ENCODE assay signal across 9 cellular contexts in the genomic region with DNA sequence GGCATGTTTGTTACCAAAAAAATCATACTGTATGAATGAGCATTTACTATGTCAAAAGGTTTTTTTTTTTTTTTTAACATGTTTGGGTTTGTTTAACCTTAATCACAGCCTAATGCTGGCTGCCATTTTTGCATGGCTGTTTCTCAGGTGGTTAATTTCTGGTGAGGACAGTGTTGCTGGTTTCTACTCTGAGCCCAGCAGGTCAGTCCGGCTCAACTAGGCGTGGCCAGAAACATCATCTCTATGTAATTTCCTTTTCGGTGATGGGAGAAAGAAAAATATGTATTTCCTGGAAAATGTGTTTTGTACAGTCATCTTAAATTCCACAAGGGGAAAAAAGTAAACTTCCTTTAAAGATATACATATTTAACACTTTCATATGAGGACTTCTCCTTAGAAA. TPM values are rescaled to one million over a fixed set of nuclear protein-coding genes. Genes with fewer than 3 reads are reported as not detected.
A peak's percentile ranks its signal among the peaks of the same experiment; 100 is the strongest.
DNase-seq lines count a peak whose midpoint lies in the region; ATAC-seq and TF ChIP-seq lines count a peak whose summit lies in the region.
"Had no signal": no experiment of that assay in that cellular context is flagged by ENCODE, and none has a peak within 500 bp of the region (broad histone marks: within the 10 kb centered on the region; RNA-seq: fewer than 3 reads in every experiment).

No MANE protein-coding gene starts in this region.

- ATAC-seq in esophagus mucosa (peak; percentile 81), sciatic nerve (peak; percentile 68), GM18870 (IDR thresholded peaks at IDR 0.05; ENCODE audit: unreplicated experiment) (no peak)

- H3K27ac ChIP-seq in RWPE1, result no peak overlapping the region

- POLR2A ChIA-PET in RWPE1 (lab: Yijun Ruan, JAX; ENCODE audit: low non-redundant PET), result interaction anchor here (0.7 kb wide), 1 partner anchor 23 kb away, joined by 7 read pairs; no protein-coding TSS in a partner anchor

- CTCF ChIA-PET in RWPE1 (lab: Yijun Ruan, JAX), result interaction anchor here (0.7 kb wide), 1 partner anchor 129 kb away, joined by 10 read pairs; no protein-coding TSS in a partner anchor

- TF ChIP-seq CTCF in RWPE1 (conservative IDR thresholded peaks at IDR 0.05; ENCODE audit: low read depth), result no peak

- intact Hi-C loops in sciatic nerve (cut with DNase I), result no loop called here

- DNase-seq in H4 (ENCODE audit: low spot score) (peak; percentile 22), RWPE1 (ENCODE audit: low spot score) (peak; percentile 52), sciatic nerve (ENCODE audit: low spot score) (no peak), NOMO-1 treated with dmso at 0.1 percent for 144 hours (lab: John Stamatoyannopoulos, UW; ENCODE audit: unreplicated experiment) (no peak)
- no peak for DNase-seq in stimulated activated CD4-positive, alpha-beta T cell treated with anti-CD3 and anti-CD28 coated beads, Interleukin-4, amount 100 ng/mL, for 1 hour
- DNase-seq: activated CD4-positive, CD25-positive, alpha-beta regulatory T cell; activated naive CD8-positive, alpha-beta T cell treated with anti-CD3 and anti-CD28 coated beads for 36 hours had no signal

RNA-seq across cellular contexts. Expression of a gene that starts 24.9 kb away (rescaled TPM):
- 327 and 428 TPM in 2 replicates for total RNA-seq in H4 (2014; rRNA removed; shearing (Covaris generic))
- 268 TPM for total RNA-seq in esophagus mucosa
- 282 TPM for total RNA-seq in sciatic nerve

Comparison
In these comparisons a context has a peak if more than half of its experiments do, and no peak if none do; other contexts are left out.
1. DNase-seq: peak in H4 (single experiment) and RWPE1 (single experiment); none in sciatic nerve (single experiment), NOMO-1 treated with dmso at 0.1 percent for 144 hours (single experiment) and stimulated activated CD4-positive, alpha-beta T cell treated with anti-CD3 and anti-CD28 coated beads, Interleukin-4, amount 100 ng/mL, for 1 hour (single experiment).